ENCODE assay signal across 10 cellular contexts in the genomic region with DNA sequence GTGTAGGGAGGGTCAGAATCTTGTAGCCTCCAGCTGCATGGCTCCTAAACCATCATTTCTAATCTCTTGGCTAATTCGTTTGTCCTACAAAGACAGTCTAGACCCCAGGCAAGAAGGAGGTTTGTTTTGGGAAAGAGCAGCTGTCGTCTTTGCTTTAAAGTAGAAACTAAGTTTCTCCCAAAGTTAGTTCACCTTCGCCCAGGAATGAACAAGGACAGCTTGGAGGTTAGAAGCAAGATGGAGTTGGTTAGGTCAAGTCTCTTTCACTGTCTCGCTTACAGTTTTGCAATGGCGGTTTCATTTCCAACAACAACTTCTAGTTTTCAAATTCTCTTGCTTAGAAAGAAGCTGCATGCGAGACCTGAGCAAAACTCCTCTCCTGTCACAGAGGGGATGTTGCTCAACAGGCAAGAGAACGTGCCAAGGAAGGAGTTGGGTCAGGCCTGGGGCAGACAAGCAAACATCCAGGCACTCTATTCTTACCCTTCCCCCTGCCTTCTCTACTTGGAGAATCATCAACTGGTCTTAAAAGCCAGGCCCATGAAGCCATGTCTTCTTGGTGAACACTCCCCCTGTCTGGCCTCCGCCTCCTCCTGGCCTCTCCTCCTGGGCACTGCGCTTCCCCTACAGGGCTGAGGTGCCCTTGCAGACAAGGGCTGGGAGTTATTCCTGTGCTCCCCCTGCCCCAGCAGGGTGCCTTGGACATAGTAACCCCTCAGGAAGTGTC. TPM values are rescaled to one million over a fixed set of nuclear protein-coding genes. Genes with fewer than 3 reads are reported as not detected.
A peak's percentile ranks its signal among the peaks of the same experiment; 100 is the strongest.
DNase-seq lines count a peak whose midpoint lies in the region; ATAC-seq and TF ChIP-seq lines count a peak whose summit lies in the region.
"Had no signal": no experiment of that assay in that cellular context is flagged by ENCODE, and none has a peak within 500 bp of the region (broad histone marks: within the 10 kb centered on the region; RNA-seq: fewer than 3 reads in every experiment).

No MANE protein-coding gene starts in this region.

- H2AFZ ChIP-seq in fibroblast of lung (ENCODE audit: low read length) (no peak overlapping the region), osteoblast (ENCODE audit: low read length) (no peak overlapping the region)

- H4K20me1 ChIP-seq in fibroblast of lung (ENCODE audit: control insufficient read depth, extremely low read depth, insufficient read depth, low read length) (no peaks in the 10 kb centered on the region), osteoblast (ENCODE audit: insufficient read depth, low read length) (no peaks in the 10 kb centered on the region)

- no peak overlapping the region for H3K4me3 ChIP-seq in RWPE2 (ENCODE audit: severe bottlenecking)
- no peak overlapping the region for H3K4me3 ChIP-seq in fibroblast of lung (replicated peaks in 1 of 4; ENCODE audit: control extremely low read depth in 1 of 4, insufficient read depth in 1 of 4, low read depth in 3 of 4, low read length in 4 of 4)
- H3K4me3 ChIP-seq in osteoblast (ENCODE audit: insufficient read depth, low read length), result no peak overlapping the region
- H3K4me3 ChIP-seq: spleen had no signal

- no peaks in the 10 kb centered on the region for H3K9me3 ChIP-seq in RWPE2 (ENCODE audit: severe bottlenecking)
- no peaks in the 10 kb centered on the region for H3K9me3 ChIP-seq in fibroblast of lung (ENCODE audit: control insufficient read depth, insufficient read depth, low read depth, low read length)
- H3K9me3 ChIP-seq in osteoblast (ENCODE audit: low read depth, low read length), result no peaks in the 10 kb centered on the region
- H3K9me3 ChIP-seq: spleen had no signal

- H3K79me2 ChIP-seq in fibroblast of lung (ENCODE audit: control insufficient read depth, insufficient read depth, low read length) (no peaks in the 10 kb centered on the region), osteoblast (ENCODE audit: insufficient read depth, low read length) (no peaks in the 10 kb centered on the region)

- H3K36me3 ChIP-seq in RWPE2 (ENCODE audit: low read depth), result no peaks in the 10 kb centered on the region
- H3K36me3 ChIP-seq in fibroblast of lung (ENCODE audit: control insufficient read depth, insufficient read depth, low read length), result no peaks in the 10 kb centered on the region
- no peaks in the 10 kb centered on the region for H3K36me3 ChIP-seq in osteoblast (ENCODE audit: insufficient read depth, low read length)
- H3K36me3 ChIP-seq: spleen had no signal

- H3K27ac ChIP-seq in RWPE2 (ENCODE audit: poor library complexity, severe bottlenecking) (peak overlapping the region; percentile 53), fibroblast of lung (ENCODE audit: insufficient read depth, low read length) (peak overlapping the region; percentile 81), osteoblast (ENCODE audit: low read depth, low read length) (peak overlapping the region; percentile 99)

- ATAC-seq in RWPE2 (ENCODE audit: low read depth) (peak; percentile 3; the same call in 1 of the 3 replicates), HG03520 (IDR thresholded peaks at IDR 0.05; ENCODE audit: unreplicated experiment) (no peak)

- peaks cover 24% of the 10 kb centered on the region for H3K4me1 ChIP-seq in RWPE2 (ENCODE audit: insufficient read depth, poor library complexity, severe bottlenecking)
- H3K4me1 ChIP-seq in fibroblast of lung (ENCODE audit: control insufficient read depth, extremely low read depth, insufficient read depth, low read length), result peaks cover 33% of the 10 kb centered on the region
- H3K4me1 ChIP-seq in osteoblast (ENCODE audit: insufficient read depth, low read length), result peaks cover 71% of the 10 kb centered on the region

- H3K9ac ChIP-seq in fibroblast of lung (ENCODE audit: insufficient read depth, low read length), result peak overlapping the region; percentile 1

- H3K27me3 ChIP-seq in RWPE2 (ENCODE audit: insufficient read depth, poor library complexity, severe bottlenecking), result no peaks in the 10 kb centered on the region
- no peaks in the 10 kb centered on the region for H3K27me3 ChIP-seq in fibroblast of lung (ENCODE audit: control insufficient read depth, insufficient read depth, low read length)
- H3K27me3 ChIP-seq in osteoblast (ENCODE audit: insufficient read depth, low read length), result no peaks in the 10 kb centered on the region

- TF ChIP-seq CTCF in RWPE2 (IDR thresholded peaks at IDR 0.05; ENCODE audit: poor library complexity, severe bottlenecking) (no peak), fibroblast of lung (conservative IDR thresholded peaks at IDR 0.05 in 1 of 2, IDR thresholded peaks at IDR 0.05 in 1 of 2; ENCODE audit: low read depth in 1 of 2, low read length in 2 of 2) (peak in 1 of 2 donors; percentile 10), osteoblast (IDR thresholded peaks at IDR 0.05; ENCODE audit: extremely low read depth, low read depth, low read length) (peak; percentile 28)

- H3K4me2 ChIP-seq in fibroblast of lung (ENCODE audit: extremely low read depth, insufficient read depth, low read length), result peak overlapping the region; percentile 46
- peak overlapping the region; percentile 10 for H3K4me2 ChIP-seq in osteoblast (ENCODE audit: insufficient read depth, low read length)

- peak; percentile 72 for DNase-seq in GM03348 (ENCODE audit: low spot score)
- no peak for DNase-seq in RWPE2 (ENCODE audit: low spot score)
- DNase-seq in fibroblast of lung (ENCODE audit: low read depth in 2 of 2), result peak; percentile 70 to 89
- DNase-seq in osteoblast (ENCODE audit: insufficient read length, low spot score, missing footprints), result peak; percentile 84
- no peak for DNase-seq in activated naive CD4-positive, alpha-beta T cell treated with Interleukin-2 at 50 U/mL for 16 hours
- DNase-seq in activated CD4-positive, alpha-beta T cell treated with anti-CD3 and anti-CD28 coated beads, Interleukin-2, amount 50 U/mL, for 1 hour, result no peak
- no peak for DNase-seq in NCI-H187 treated with DMSO at 0.1 percent for 48 hours (lab: John Stamatoyannopoulos, UW)
- DNase-seq: DMS79 treated with DMSO at 0.1 percent for 48 hours, spleen had no signal

RNA-seq across cellular contexts. Expression of a gene that starts 57.6 kb away (rescaled TPM):
- total RNA-seq in fibroblast of lung (9.2 and 14.9 TPM in 2 replicates), osteoblast (18.8 and 20.3 TPM in 2 replicates)
- polyA plus RNA-seq in fibroblast of lung, result 10.8 and 11.0 TPM in 2 replicates
- 12.3 and 13.5 TPM in 2 replicates for polyA plus RNA-seq in fibroblast of lung (2012)
- polyA minus RNA-seq in fibroblast of lung (ENCODE audit: low replicate concordance), result 12.5 and 14.9 TPM in 2 replicates

Comparison
In these comparisons a context has a peak if more than half of its experiments do, and no peak if none do; other contexts are left out.
1. DNase-seq: peak in GM03348 (single experiment), fibroblast of lung (2 of 2) and osteoblast (single experiment); none in RWPE2 (single experiment), activated naive CD4-positive, alpha-beta T cell treated with Interleukin-2 at 50 U/mL for 16 hours (single experiment), activated CD4-positive, alpha-beta T cell treated with anti-CD3 and anti-CD28 coated beads, Interleukin-2, amount 50 U/mL, for 1 hour (single experiment) and NCI-H187 treated with DMSO at 0.1 percent for 48 hours (single experiment).
2. Peak in every context shown above with its lines, with median percentiles within 50 percentile points of each other: H3K27ac ChIP-seq.